ENCODE assay signal across 8 cellular contexts in genomic region chr14:59360923-59361794, GRCh38.
A peak's percentile ranks its signal among the peaks of the same experiment; 100 is the strongest.
DNase-seq lines count a peak whose midpoint lies in the region; ATAC-seq and TF ChIP-seq lines count a peak whose summit lies in the region.

No MANE protein-coding gene starts in this region.

- H3K9ac ChIP-seq in MM.1S (ENCODE audit: low read length) (no peak overlapping the region), skeletal muscle tissue (ENCODE audit: low read depth in 1 of 3, low read length in 3 of 3) (no peak overlapping the region)

- H3K9me2 ChIP-seq in MM.1S (replicated peaks; ENCODE audit: insufficient read depth, low read length) = no peaks in the 10 kb centered on the region

- H3K4me3 Mint-ChIP-seq in activated naive CD4-positive, alpha-beta T cell treated with anti-CD3 and anti-CD28 coated beads for 36 hours = no peak overlapping the region

- H3K9me3 ChIP-seq in MM.1S (replicated peaks; ENCODE audit: insufficient read depth, low read length) (no peaks in the 10 kb centered on the region), skeletal muscle tissue (ENCODE audit: control insufficient read depth in 3 of 3, low read length in 3 of 3) (no peaks in the 10 kb centered on the region)

- no peak overlapping the region for H3K27ac Mint-ChIP-seq in activated naive CD4-positive, alpha-beta T cell treated with anti-CD3 and anti-CD28 coated beads for 36 hours

- ATAC-seq in foreskin keratinocyte = peak; percentile 86
- ATAC-seq in HG02642 (IDR thresholded peaks at IDR 0.05; ENCODE audit: poor library complexity, unreplicated experiment) = no peak

- H3K4me3 ChIP-seq in MM.1S (ENCODE audit: low read length) (no peak overlapping the region), skeletal muscle tissue (ENCODE audit: low read length in 3 of 3) (peak overlapping the region in 1 of 3 donors; percentile 25)

- no peaks in the 10 kb centered on the region for H3F3A ChIP-seq in MM.1S (ENCODE audit: insufficient read depth, low read length)

- H3K27me3 ChIP-seq in MM.1S (replicated peaks; ENCODE audit: insufficient read depth, low read length) (no peaks in the 10 kb centered on the region), foreskin keratinocyte (no peaks in the 10 kb centered on the region), skeletal muscle tissue (ENCODE audit: control insufficient read depth in 3 of 3, insufficient read depth in 3 of 3, low read length in 3 of 3) (no peaks in the 10 kb centered on the region)

- H3K9me3 Mint-ChIP-seq in activated naive CD4-positive, alpha-beta T cell treated with anti-CD3 and anti-CD28 coated beads for 36 hours = no peaks in the 10 kb centered on the region

- H3K4me1 ChIP-seq in MM.1S (ENCODE audit: low read length) (peaks cover 7% of the 10 kb centered on the region; the same call in 1 of the 2 replicates), foreskin keratinocyte (peaks cover 61% of the 10 kb centered on the region), skeletal muscle tissue (ENCODE audit: control insufficient read depth in 3 of 3, insufficient read depth in 3 of 3, low read length in 3 of 3) (peaks cover 20 to 41% (median 25%) of the 10 kb centered on the region in 3 donors)

- H3K4me1 Mint-ChIP-seq in activated naive CD4-positive, alpha-beta T cell treated with anti-CD3 and anti-CD28 coated beads for 36 hours (ENCODE audit: low read depth) = no peaks in the 10 kb centered on the region

- H3K27ac ChIP-seq in MM.1S (ENCODE audit: low read length) (no peak overlapping the region), foreskin keratinocyte (peak overlapping the region; percentile 90), skeletal muscle tissue (ENCODE audit: low read depth, low read length) (peak overlapping the region; percentile 64)

- H4K20me1 ChIP-seq in MM.1S (ENCODE audit: insufficient read depth, low read length) = no peaks in the 10 kb centered on the region

- H3K36me3 ChIP-seq in MM.1S (replicated peaks; ENCODE audit: insufficient read depth, low read length) (no peaks in the 10 kb centered on the region), skeletal muscle tissue (ENCODE audit: control insufficient read depth in 3 of 3, insufficient read depth in 3 of 3, low read length in 3 of 3) (peaks cover 0 to 14% (median 4%) of the 10 kb centered on the region in 3 donors)

- TF ChIP-seq CTCF in MM.1S (IDR thresholded peaks at IDR 0.05; ENCODE audit: low read length) (no peak), foreskin keratinocyte (conservative IDR thresholded peaks at IDR 0.05) (peak; percentile 22)

- CTCF ChIA-PET in activated naive CD4-positive, alpha-beta T cell treated with anti-CD3 and anti-CD28 coated beads for 36 hours (lab: Charles Lee) = no interaction called here

- intact Hi-C loops in activated naive CD4-positive, alpha-beta T cell treated with anti-CD3 and anti-CD28 coated beads for 36 hours (cut with micrococcal nuclease) = no loop called here

- H3K79me2 ChIP-seq in MM.1S (ENCODE audit: low read length) = no peaks in the 10 kb centered on the region

- no peaks in the 10 kb centered on the region for H3K27me3 Mint-ChIP-seq in activated naive CD4-positive, alpha-beta T cell treated with anti-CD3 and anti-CD28 coated beads for 36 hours (ENCODE audit: low read depth)

- no peak overlapping the region for H2AFZ ChIP-seq in MM.1S (ENCODE audit: low read length)

- DNase-seq in CD1c-positive myeloid dendritic cell (ENCODE audit: extremely low spot score) (peak; percentile 81), MM.1S (no peak), SHP77 (lab: John Stamatoyannopoulos, UW) (peak; percentile 83 to 93), foreskin keratinocyte (peak; percentile 79 to 90)
- DNase-seq in activated naive CD4-positive, alpha-beta T cell treated with anti-CD3 and anti-CD28 coated beads for 36 hours = no peak
- no peak for DNase-seq in stimulated activated CD4-positive, alpha-beta T cell treated with anti-CD3 and anti-CD28 coated beads, Interleukin-4, amount 100 ng/mL, for 24 hours

- peaks cover 24% of the 10 kb centered on the region for H3K36me3 Mint-ChIP-seq in activated naive CD4-positive, alpha-beta T cell treated with anti-CD3 and anti-CD28 coated beads for 36 hours (ENCODE audit: low read depth)

- H3K4me2 ChIP-seq in MM.1S (ENCODE audit: low read depth, low read length) = peak overlapping the region; percentile 66

Comparison
In these comparisons a context has a peak if more than half of its experiments do, and no peak if none do; other contexts are left out.
1. DNase-seq: peak in CD1c-positive myeloid dendritic cell (single experiment), SHP77 (2 of 2) and foreskin keratinocyte (2 of 2); none in MM.1S (single experiment), activated naive CD4-positive, alpha-beta T cell treated with anti-CD3 and anti-CD28 coated beads for 36 hours (single experiment) and stimulated activated CD4-positive, alpha-beta T cell treated with anti-CD3 and anti-CD28 coated beads, Interleukin-4, amount 100 ng/mL, for 24 hours (single experiment).